ENCODE assay signal across 8 cellular contexts in genomic region chr15:31440754-31441298, GRCh38.
A peak's percentile ranks its signal among the peaks of the same experiment; 100 is the strongest.
DNase-seq lines count a peak whose midpoint lies in the region; ATAC-seq, FAIRE-seq and TF ChIP-seq lines count a peak whose summit lies in the region.

No MANE protein-coding gene starts in this region.

- no peaks in the 10 kb centered on the region for H3K79me2 ChIP-seq in SU-DHL-6 (ENCODE audit: insufficient read depth, low read length)

- no peaks in the 10 kb centered on the region for H4K20me1 ChIP-seq in SU-DHL-6 (ENCODE audit: low read depth, low read length)

- DNase-seq in ELR (ENCODE audit: low read depth) (peak; percentile 52), cardiac fibroblast (ENCODE audit: low read depth in 2 of 2) (peak; percentile 43 to 44), kidney (peak; percentile 88), hippocampal formation (lab: John Stamatoyannopoulos, UW) (no peak)
- DNase-seq in stimulated activated CD4-positive, alpha-beta T cell treated with anti-CD3 and anti-CD28 coated beads, Interleukin-15, amount 100 ng/mL, for 24 hours, result peak; percentile 68

- H3K36me3 ChIP-seq in SU-DHL-6 (ENCODE audit: low read length), result no peaks in the 10 kb centered on the region
- no peaks in the 10 kb centered on the region for H3K36me3 ChIP-seq in kidney (ENCODE audit: control insufficient read depth in 1 of 2, insufficient read depth in 2 of 2, low read length in 2 of 2)

- ATAC-seq in HG03039 (IDR thresholded peaks at IDR 0.05; ENCODE audit: unreplicated experiment) (no peak), HG03432 (IDR thresholded peaks at IDR 0.05; ENCODE audit: unreplicated experiment) (no peak)

- FAIRE-seq in kidney (lab: Jason Lieb, UNC), result no peak

- H2AFZ ChIP-seq in SU-DHL-6 (ENCODE audit: low read depth, low read length, severe bottlenecking), result no peak overlapping the region

- TF ChIP-seq CTCF in SU-DHL-6 (IDR thresholded peaks at IDR 0.05; ENCODE audit: insufficient read depth, low read length, poor library complexity, severe bottlenecking), result no peak
- TF ChIP-seq CTCF in cardiac fibroblast (IDR thresholded peaks at IDR 0.05; ENCODE audit: low read depth, low read length), result no peak
- no peak for TF ChIP-seq CTCF in kidney (IDR thresholded peaks at IDR 0.05; ENCODE audit: borderline replicate concordance, extremely low read depth, insufficient read depth)

- H3K4me2 ChIP-seq in SU-DHL-6 (ENCODE audit: low read depth, low read length, poor library complexity, severe bottlenecking), result peak overlapping the region; percentile 44

- H3K4me3 ChIP-seq in SU-DHL-6 (ENCODE audit: insufficient read depth, low read length, poor library complexity, severe bottlenecking), result no peak overlapping the region
- peak overlapping the region; percentile 31 to 32 for H3K4me3 ChIP-seq in cardiac fibroblast (replicated peaks in 1 of 2; ENCODE audit: low read depth in 2 of 2, low read length in 2 of 2)
- peak overlapping the region; percentile 51 to 66 for H3K4me3 ChIP-seq in kidney (ENCODE audit: low read length in 2 of 2)

- H3K27ac ChIP-seq in SU-DHL-6 (ENCODE audit: low read depth, low read length) (no peak overlapping the region), kidney (ENCODE audit: low read depth in 2 of 2, low read length in 2 of 2) (no peak overlapping the region)

- H3K9me2 ChIP-seq in SU-DHL-6 (replicated peaks; ENCODE audit: insufficient read depth, low read length), result no peaks in the 10 kb centered on the region

- H3K9me3 ChIP-seq in SU-DHL-6 (ENCODE audit: insufficient read depth, low read length) (no peaks in the 10 kb centered on the region), kidney (ENCODE audit: control insufficient read depth in 1 of 2, low read length in 2 of 2) (no peaks in the 10 kb centered on the region)

- peaks cover 3 to 4% of the 10 kb centered on the region in 2 donors for H3K4me1 ChIP-seq in kidney (ENCODE audit: control insufficient read depth in 1 of 2, insufficient read depth in 1 of 2, low read depth in 1 of 2, low read length in 2 of 2)

- intact Hi-C loops in kidney (cut with DNase I), result no loop called here

- H3F3A ChIP-seq in SU-DHL-6 (ENCODE audit: insufficient read depth), result peaks cover 6% of the 10 kb centered on the region

- H3K9ac ChIP-seq in SU-DHL-6 (ENCODE audit: low read length), result peak overlapping the region; percentile 31; the same call in 1 of the 2 replicates
- H3K9ac ChIP-seq in kidney (ENCODE audit: low read length in 2 of 2), result peak overlapping the region; percentile 14 to 15

- no peaks in the 10 kb centered on the region for H3K27me3 ChIP-seq in SU-DHL-6 (ENCODE audit: low read length)

Comparison
In these comparisons a context has a peak if more than half of its experiments do, and no peak if none do; other contexts are left out.
1. DNase-seq: peak in ELR (single experiment), cardiac fibroblast (2 of 2), kidney (single experiment) and stimulated activated CD4-positive, alpha-beta T cell treated with anti-CD3 and anti-CD28 coated beads, Interleukin-15, amount 100 ng/mL, for 24 hours (single experiment); none in hippocampal formation (0 of 2).